ENCODE assay signal across 8 cellular contexts in genomic region chr7:158587425-158588084, GRCh38. TPM values are rescaled to one million over a fixed set of nuclear protein-coding genes. Genes with fewer than 3 reads are reported as not detected.
DNase-seq lines count a peak whose midpoint lies in the region; TF ChIP-seq lines count a peak whose summit lies in the region.

PTPRN2 (minus strand) TSS chr7:158587823.

- no peak for TF ChIP-seq CTCF in ascending aorta (IDR thresholded peaks at IDR 0.05)

- DNase-seq in NCI-H187 (lab: John Stamatoyannopoulos, UW) (peak; percentile 30 to 83), NCI-H187 treated with DMSO at 0.1 percent for 48 hours (lab: John Stamatoyannopoulos, UW) (no peak), HUDEP-2 (lab: John Stamatoyannopoulos, UW; ENCODE audit: unreplicated experiment in 76 of 76) (peak in 55 of 76 experiments; percentile 4 to 74 (median 49)), T-helper 22 cell (ENCODE audit: low read depth) (peak; percentile 27), ascending aorta (ENCODE audit: low spot score in 2 of 2) (no peak), hippocampal formation (lab: John Stamatoyannopoulos, UW) (peak; percentile 27 to 49), AML-193 (lab: John Stamatoyannopoulos, UW) (no peak)

- no peaks in the 10 kb centered on the region for H3K36me3 ChIP-seq in ascending aorta

- peaks cover 0 to 1% of the 10 kb centered on the region in 2 donors for H3K9me3 ChIP-seq in ascending aorta

- no peaks in the 10 kb centered on the region for H3K27me3 ChIP-seq in ascending aorta

- H3K4me3 ChIP-seq in ascending aorta (peak within 1 kb of the TSS; percentile 51 to 74), skin epidermis (peak within 1 kb of the TSS in 4 of 7 experiments; percentile 12 to 40 (median 33))

- intact Hi-C loops in ascending aorta (cut with DNase I): no loop called here

- peaks cover 10 to 13% of the 10 kb centered on the region in 2 donors for H3K4me1 ChIP-seq in ascending aorta

- H3K27ac ChIP-seq in ascending aorta: no peak within 1 kb of the TSS
- no peak within 1 kb of the TSS for H3K27ac ChIP-seq in skin epidermis

RNA-seq across cellular contexts. Expression of gene PTPRN2, which starts in this region (rescaled TPM):
- 7.3 TPM for total RNA-seq in ascending aorta

Comparison
In these comparisons a context has a peak if more than half of its experiments do, and no peak if none do; other contexts are left out.
1. DNase-seq: peak in NCI-H187 (2 of 2), HUDEP-2 (55 of 76), T-helper 22 cell (single experiment) and hippocampal formation (2 of 2); none in NCI-H187 treated with DMSO at 0.1 percent for 48 hours (single experiment), ascending aorta (0 of 2) and AML-193 (0 of 2).